ENCODE assay signal across 8 cellular contexts in the genomic region with DNA sequence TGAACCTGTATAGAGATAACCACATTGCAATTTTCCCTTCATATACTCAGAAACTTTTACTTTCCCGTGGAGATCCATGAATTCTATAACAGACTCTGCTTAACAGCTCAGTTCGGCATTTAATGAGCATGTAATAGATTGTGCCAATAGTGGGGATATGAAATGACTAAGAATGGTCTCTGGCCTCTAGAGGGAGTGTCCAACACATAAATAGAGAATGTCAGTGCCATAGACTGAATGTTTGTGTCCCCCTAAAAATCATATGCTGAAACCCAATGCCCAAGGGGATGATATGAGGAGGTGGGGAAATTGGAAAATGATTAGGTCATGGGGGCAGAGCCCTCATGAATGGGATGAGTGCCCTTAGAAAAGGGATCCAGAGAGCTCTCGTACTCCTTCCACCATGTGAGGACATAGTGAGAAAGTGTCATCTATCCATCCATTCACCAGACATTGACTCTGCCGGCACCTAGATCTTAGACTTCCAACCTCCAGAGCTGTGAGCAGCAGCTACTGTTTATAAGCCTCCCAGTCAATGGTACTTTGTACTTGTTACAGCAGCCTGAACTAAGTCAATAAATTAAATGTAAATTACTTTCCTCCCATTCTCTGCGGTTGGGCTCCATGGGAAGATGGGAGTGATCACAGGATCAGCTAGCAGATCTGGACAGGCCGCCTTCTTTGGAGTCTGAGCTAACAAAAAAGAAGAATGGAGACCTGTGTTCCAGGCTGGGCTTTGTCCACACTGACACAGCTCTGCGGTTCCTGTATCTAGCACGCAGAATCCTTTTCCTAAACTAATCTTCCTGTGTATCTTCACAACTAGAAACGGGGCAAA. TPM values are rescaled to one million over a fixed set of nuclear protein-coding genes. Genes with fewer than 3 reads are reported as not detected.
A peak's percentile ranks its signal among the peaks of the same experiment; 100 is the strongest.
DNase-seq lines count a peak whose midpoint lies in the region; ATAC-seq and TF ChIP-seq lines count a peak whose summit lies in the region.

No MANE protein-coding gene starts in this region.

- H2AK9ac ChIP-seq in IMR-90 (replicated peaks; ENCODE audit: low read depth, low read length, poor library complexity), result no peak overlapping the region

- H3K9me3 ChIP-seq in IMR-90 (ENCODE audit: control insufficient read depth, insufficient read depth, low read length), result no peaks in the 10 kb centered on the region
- no peaks in the 10 kb centered on the region for H3K9me3 ChIP-seq in mucosa of descending colon

- TF ChIP-seq CTCF in IMR-90 (conservative IDR thresholded peaks at IDR 0.05; ENCODE audit: low read depth, low read length) (peak; percentile 47), activated B cell treated with CpG ODN at 0.5 μM for 24 hours (IDR thresholded peaks at IDR 0.05) (no peak), mucosa of descending colon (IDR thresholded peaks at IDR 0.05) (no peak)

- no peak overlapping the region for H3K4ac ChIP-seq in IMR-90 (ENCODE audit: low read depth, low read length)

- no peak overlapping the region for H2AFZ ChIP-seq in IMR-90 (replicated peaks; ENCODE audit: low read length, poor library complexity)

- no peak overlapping the region for H3K18ac ChIP-seq in IMR-90 (ENCODE audit: low read depth, low read length)

- no peak overlapping the region for H2BK120ac ChIP-seq in IMR-90 (ENCODE audit: low read depth, low read length)

- no peak overlapping the region for H2BK5ac ChIP-seq in IMR-90 (ENCODE audit: low read depth, low read length, poor library complexity, severe bottlenecking)

- H3K9ac ChIP-seq in IMR-90 (ENCODE audit: low read depth, low read length), result no peak overlapping the region

- peaks cover 1% of the 10 kb centered on the region for H3K4me1 ChIP-seq in IMR-90 (ENCODE audit: control insufficient read depth, insufficient read depth, low read length)
- H3K4me1 ChIP-seq in mucosa of descending colon (ENCODE audit: low read depth), result peaks cover 3% of the 10 kb centered on the region

- no peaks in the 10 kb centered on the region for H3K79me1 ChIP-seq in IMR-90 (ENCODE audit: low read depth in 1 of 2, low read length in 2 of 2)

- no peak overlapping the region for H3K27ac Mint-ChIP-seq in activated B cell treated with CpG ODN at 0.5 μM for 24 hours

- H3K36me3 ChIP-seq in IMR-90 (ENCODE audit: control insufficient read depth, insufficient read depth, low read length) (no peaks in the 10 kb centered on the region), mucosa of descending colon (ENCODE audit: low read depth) (no peaks in the 10 kb centered on the region)

- H3K9me1 ChIP-seq in IMR-90 (ENCODE audit: insufficient read depth, low read length), result 0 out of 2 replicates have a peak, but pooled peaks cover 2% of the 10 kb centered on the region

- no peak overlapping the region for H2BK15ac ChIP-seq in IMR-90 (ENCODE audit: low read depth, low read length)

- CTCF ChIA-PET in IMR-90 (lab: Yijun Ruan, JAX), result interaction anchor here (0.5 to 1.3 kb wide), 9 partner anchors 10 to 282 kb away, joined by 3 to 6 read pairs (median 3); a partner anchor contains a TSS
- CTCF ChIA-PET in activated B cell treated with CpG ODN at 0.5 μM for 24 hours (lab: Charles Lee), result interaction anchor here (0.7 to 2.5 kb wide), 9 partner anchors 10 to 279 kb away, joined by 3 to 9 read pairs (median 3); no protein-coding TSS in a partner anchor

- no peak overlapping the region for H4K91ac ChIP-seq in IMR-90 (ENCODE audit: insufficient read depth, low read depth, low read length)

- ATAC-seq in IMR-90 (ENCODE audit: low read depth) (peak; percentile 84), activated B cell treated with CpG ODN at 0.5 μM for 24 hours (ENCODE audit: low read depth) (peak; percentile 52), mucosa of descending colon (peak; percentile 96)

- no peak overlapping the region for H3K23ac ChIP-seq in IMR-90 (ENCODE audit: low read depth, low read length)

- TF ChIP-seq RAD21 in IMR-90 (IDR thresholded peaks at IDR 0.05; ENCODE audit: low read length), result peak; percentile 36; the same call in 1 of the 2 replicates

- no peak overlapping the region for H2AK5ac ChIP-seq in IMR-90 (ENCODE audit: low read depth, low read length)

- DNase-seq in NOMO-1 treated with DMSO at 0.1 percent for 48 hours (lab: John Stamatoyannopoulos, UW; ENCODE audit: unreplicated experiment) (peak; percentile 20), NOMO-1 treated with dmso at 0.1 percent for 144 hours (lab: John Stamatoyannopoulos, UW; ENCODE audit: unreplicated experiment) (no peak), IMR-90 (peak; percentile 34), activated B cell treated with CpG ODN at 0.5 μM for 24 hours (no peak), mucosa of descending colon (peak in 1 of 3 donors; percentile 36), cerebellar nuclear complex (lab: John Stamatoyannopoulos, UW) (no peak)
- DNase-seq in activated naive CD4-positive, alpha-beta T cell treated with anti-CD3 and anti-CD28 coated beads, Interleukin-2, amount 50 U/mL, for 16 hours, result no peak
- no peak for DNase-seq in activated T-cell treated with anti-CD3 and anti-CD28 coated beads, Interleukin-2, amount 50 U/mL, for 48 hours

- H3K27ac ChIP-seq in IMR-90 (ENCODE audit: insufficient read depth, low read length), result no peak overlapping the region

- no peak overlapping the region for H3K14ac ChIP-seq in IMR-90 (replicated peaks; ENCODE audit: low read depth, low read length)

- no TSS peak for BruUV-seq in IMR-90 (replicated peaks; lab: Mats Ljungman, UMichigan)

- H3K4me2 ChIP-seq in IMR-90 (ENCODE audit: low read depth, low read length), result no peak overlapping the region

- H3K4me3 ChIP-seq in IMR-90 (ENCODE audit: insufficient read depth, low read depth, low read length) (no peak overlapping the region), mucosa of descending colon (no peak overlapping the region)

- peaks cover 14% of the 10 kb centered on the region for H3K27me3 ChIP-seq in IMR-90 (ENCODE audit: control insufficient read depth, insufficient read depth, low read length)

- POLR2A ChIA-PET in IMR-90 (lab: Charles Lee; ENCODE audit: unreplicated experiment), result no interaction called here
- POLR2A ChIA-PET in activated B cell treated with CpG ODN at 0.5 μM for 24 hours (lab: Charles Lee), result interaction anchor here (1.2 kb wide), 1 partner anchor 123 kb away, joined by 3 read pairs; no protein-coding TSS in a partner anchor

- TF ChIP-seq POLR2A in IMR-90 (IDR thresholded peaks at IDR 0.05; ENCODE audit: low read depth, low read length), result no peak

- intact Hi-C loops in IMR-90 (cut with micrococcal nuclease), result loop anchor here (1.0 kb wide), 2 partner anchors 93 to 278 kb away; a partner anchor contains a TSS
- intact Hi-C loops in activated B cell treated with CpG ODN at 0.5 μM for 24 hours (cut with micrococcal nuclease), result loop anchor here (1.0 to 10.0 kb wide), 3 partner anchors 52 to 278 kb away; a partner anchor contains a TSS
- intact Hi-C loops in mucosa of descending colon (cut with DNase I, micrococcal nuclease), result no loop called here

- H3K27me3 Mint-ChIP-seq in activated B cell treated with CpG ODN at 0.5 μM for 24 hours, result no peaks in the 10 kb centered on the region

- no peak overlapping the region for H3K4me3 Mint-ChIP-seq in activated B cell treated with CpG ODN at 0.5 μM for 24 hours

- H3K9me3 Mint-ChIP-seq in activated B cell treated with CpG ODN at 0.5 μM for 24 hours, result no peaks in the 10 kb centered on the region

- no CpG with 5 or more reads among the region's 9 CpGs for WGBS in IMR-90 (ENCODE audit: extremely low coverage in 2 of 2, insufficient read length in 1 of 2), 2 experiments

- H4K8ac ChIP-seq in IMR-90 (ENCODE audit: low read depth in 2 of 2, low read length in 2 of 2), result no peak overlapping the region

- no peak overlapping the region for H2BK20ac ChIP-seq in IMR-90 (ENCODE audit: low read depth, low read length)

- H4K20me1 ChIP-seq in IMR-90 (ENCODE audit: insufficient read depth, low read length), result no peaks in the 10 kb centered on the region

- no peaks in the 10 kb centered on the region for H3K4me1 Mint-ChIP-seq in activated B cell treated with CpG ODN at 0.5 μM for 24 hours

- dilution Hi-C loops in IMR-90 (cut with HindIII; ENCODE audit: low sequenced_read_pairs, unreplicated experiment), result no loop called here

- no peak overlapping the region for H3K56ac ChIP-seq in IMR-90 (ENCODE audit: extremely low read depth, insufficient read depth, low read length)

- no peak overlapping the region for H4K5ac ChIP-seq in IMR-90 (ENCODE audit: low read depth, low read length)

- in situ Hi-C loops in IMR-90 (cut with MboI; ENCODE audit: low sequenced_read_pairs), result loop anchor here (10.0 kb wide), 1 partner anchor 272 kb away; no protein-coding TSS in a partner anchor

- no peaks in the 10 kb centered on the region for H3K36me3 Mint-ChIP-seq in activated B cell treated with CpG ODN at 0.5 μM for 24 hours (ENCODE audit: low read depth)

TF ChIP-seq in IMR-90, 13 proteins besides CTCF, POLR2A, EP300 and RAD21:
- TF ChIP-seq CHD1 (IDR thresholded peaks at IDR 0.05; ENCODE audit: low read depth, low read length), result no peak
- no peak for TF ChIP-seq FOS (IDR thresholded peaks at IDR 0.05; ENCODE audit: low read depth, low read length)
- TF ChIP-seq RCOR1 (IDR thresholded peaks at IDR 0.05; ENCODE audit: insufficient replicate concordance, low read length), result no peak
- TF ChIP-seq, protein P1, sequence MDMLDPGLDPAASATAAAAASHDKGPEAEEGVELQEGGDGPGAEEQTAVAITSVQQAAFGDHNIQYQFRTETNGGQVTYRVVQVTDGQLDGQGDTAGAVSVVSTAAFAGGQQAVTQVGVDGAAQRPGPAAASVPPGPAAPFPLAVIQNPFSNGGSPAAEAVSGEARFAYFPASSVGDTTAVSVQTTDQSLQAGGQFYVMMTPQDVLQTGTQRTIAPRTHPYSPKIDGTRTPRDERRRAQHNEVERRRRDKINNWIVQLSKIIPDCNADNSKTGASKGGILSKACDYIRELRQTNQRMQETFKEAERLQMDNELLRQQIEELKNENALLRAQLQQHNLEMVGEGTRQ (IDR thresholded peaks at IDR 0.05; ENCODE audit: low read depth, low read length), result no peak
- no peak for TF ChIP-seq MXI1 (IDR thresholded peaks at IDR 0.05; ENCODE audit: borderline replicate concordance, low read depth, low read length)
TF ChIP-seq in IMR-90: peak in this region for 0.

RNA-seq across cellular contexts. Expression of a gene that starts 28.1 kb away (rescaled TPM):
- total RNA-seq in IMR-90 (2012; rRNA removed) (under 0.01 and 0.28 TPM in 2 replicates), activated B cell treated with CpG ODN at 0.5 μM for 24 hours (1.5 TPM in 2 replicates), mucosa of descending colon (10 to 100 TPM in 2 of 3 donors, 1 to 10 TPM in 1; 6.9 to 17.2 (median 14.0) TPM)
- polyA plus RNA-seq in IMR-90 (2012; rRNA removed), result 0.09 TPM in 2 replicates
- polyA plus RNA-seq in IMR-90 (2012; cell fraction: cytosol; rRNA removed), result 0.03 and 0.05 TPM in 2 replicates
- 0.02 and 0.05 TPM in 2 replicates for polyA plus RNA-seq in IMR-90 (2012; cell fraction: nucleus; rRNA removed; ENCODE audit: low replicate concordance)

Comparison
In these comparisons a context has a peak if more than half of its experiments do, and no peak if none do; other contexts are left out.
1. DNase-seq: peak in NOMO-1 treated with DMSO at 0.1 percent for 48 hours (single experiment) and IMR-90 (single experiment); none in NOMO-1 treated with dmso at 0.1 percent for 144 hours (single experiment), activated B cell treated with CpG ODN at 0.5 μM for 24 hours (single experiment), activated naive CD4-positive, alpha-beta T cell treated with anti-CD3 and anti-CD28 coated beads, Interleukin-2, amount 50 U/mL, for 16 hours (single experiment), cerebellar nuclear complex (0 of 2) and activated T-cell treated with anti-CD3 and anti-CD28 coated beads, Interleukin-2, amount 50 U/mL, for 48 hours (0 of 2).
2. intact Hi-C loops: an anchor here in IMR-90 (1.0 kb wide) and activated B cell treated with CpG ODN at 0.5 μM for 24 hours (1.0 to 10.0 kb wide); none called in mucosa of descending colon.
3. Peak in every context shown above with its lines, with median percentiles within 50 percentile points of each other: ATAC-seq.